Comparison of ENCODE assay signal across 13 cellular contexts in the genomic region with DNA sequence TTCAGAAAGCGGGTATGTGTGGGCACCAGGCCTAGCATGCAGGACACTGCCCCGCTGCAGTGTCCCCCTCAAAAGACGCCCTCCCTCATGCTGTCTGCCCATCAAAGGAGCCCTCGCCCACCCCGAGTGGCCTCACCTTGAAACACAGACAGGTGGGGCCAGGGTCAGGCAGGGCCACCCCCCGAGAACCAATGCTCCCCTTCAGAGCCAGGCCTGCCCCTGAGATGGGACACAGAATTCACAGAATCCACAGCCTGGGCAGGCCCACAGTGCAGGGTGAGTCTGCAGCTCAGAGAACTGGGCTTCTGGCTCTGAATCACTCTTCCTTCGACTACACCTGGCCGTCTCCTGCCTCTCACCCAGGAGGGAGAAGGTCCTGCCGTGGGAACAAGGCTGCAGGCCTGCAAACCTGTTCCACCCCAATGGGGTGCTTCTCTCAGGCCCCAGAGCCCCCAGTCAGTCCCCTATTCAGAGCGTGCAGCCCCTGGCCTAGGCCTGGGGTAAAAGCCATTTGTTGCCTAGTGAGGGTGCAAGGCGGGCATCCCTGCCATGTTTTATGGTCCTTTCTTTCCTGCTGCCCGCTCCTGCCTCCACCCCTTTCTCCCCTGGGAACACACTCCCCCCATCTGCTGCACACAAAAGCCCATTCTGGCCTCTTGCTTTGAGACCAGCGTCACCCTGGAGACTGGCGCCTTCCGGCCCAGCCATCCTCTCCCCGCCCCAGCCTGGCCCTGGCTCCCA. TPM values are rescaled to one million over a fixed set of nuclear protein-coding genes. Genes with fewer than 3 reads are reported as not detected.
DNase-seq lines count a peak whose midpoint lies in the region; ATAC-seq, FAIRE-seq and TF ChIP-seq lines count a peak whose summit lies in the region.
"Had no signal": no experiment of that assay in that cellular context is flagged by ENCODE, and none has a peak within 500 bp of the region (broad histone marks: within the 10 kb centered on the region; RNA-seq: fewer than 3 reads in every experiment).

No MANE protein-coding gene starts in this region.

- no peaks in the 10 kb centered on the region for H3K9me3 Mint-ChIP-seq in activated CD4-positive, alpha-beta T cell treated with anti-CD3 and anti-CD28 coated beads for 36 hours (ENCODE audit: low read depth)
- H3K9me3 Mint-ChIP-seq in activated CD4-positive, alpha-beta T cell treated with anti-CD3 and anti-CD28 coated beads, Interleukin-2, amount 10 ng/mL, durations not matched to agents 7 days and 5 days, result no peaks in the 10 kb centered on the region

- POLR2A ChIA-PET in activated CD4-positive, alpha-beta T cell treated with anti-CD3 and anti-CD28 coated beads for 36 hours (lab: Charles Lee), result interaction anchor here (1.4 kb wide), 1 partner anchor 28 kb away, joined by 6 read pairs; no protein-coding TSS in a partner anchor
- POLR2A ChIA-PET in activated CD4-positive, alpha-beta T cell treated with anti-CD3 and anti-CD28 coated beads, Interleukin-2, amount 10 ng/mL, durations not matched to agents 7 days and 5 days (lab: Charles Lee), result no interaction called here
- POLR2A ChIA-PET in RWPE1 (lab: Yijun Ruan, JAX; ENCODE audit: low non-redundant PET), result no interaction called here

- no peaks in the 10 kb centered on the region for H3K9me3 ChIP-seq in spleen
- H3K9me3 ChIP-seq: ovary had no signal

- H3K27ac ChIP-seq in RWPE1 (peak overlapping the region; percentile 90), spleen (no peak overlapping the region)
- H3K27ac ChIP-seq: ovary had no signal

- H3K36me3 Mint-ChIP-seq in activated CD4-positive, alpha-beta T cell treated with anti-CD3 and anti-CD28 coated beads for 36 hours (ENCODE audit: low read depth), result no peaks in the 10 kb centered on the region
- H3K36me3 Mint-ChIP-seq in activated CD4-positive, alpha-beta T cell treated with anti-CD3 and anti-CD28 coated beads, Interleukin-2, amount 10 ng/mL, durations not matched to agents 7 days and 5 days (ENCODE audit: low read depth), result no peaks in the 10 kb centered on the region

- no peak for TF ChIP-seq POLR2A in spleen (IDR thresholded peaks at IDR 0.05)

- 80 to 89% (median 83%) methylated on average over 14 to 16 of the region's 16 CpGs for WGBS in spleen, 5 donors

- intact Hi-C loops in activated CD4-positive, alpha-beta T cell treated with anti-CD3 and anti-CD28 coated beads for 36 hours (cut with DNase I, micrococcal nuclease), result loop anchor here in 1 of 2 experiments (2.0 to 10.0 kb wide), 3 partner anchors 455 to 645 kb away; a partner anchor contains a TSS
- intact Hi-C loops in spleen (cut with DNase I; ENCODE audit: low total_unique reads), result no loop called here

- no peak for ATAC-seq in activated CD4-positive, alpha-beta T cell treated with anti-CD3 and anti-CD28 coated beads for 36 hours
- ATAC-seq in HG03521 (IDR thresholded peaks at IDR 0.05; ENCODE audit: unreplicated experiment), result no peak
- ATAC-seq in GM21737 (IDR thresholded peaks at IDR 0.05; ENCODE audit: unreplicated experiment), result no peak

- peaks cover 20% of the 10 kb centered on the region for H3K4me1 Mint-ChIP-seq in activated CD4-positive, alpha-beta T cell treated with anti-CD3 and anti-CD28 coated beads for 36 hours
- peaks cover 17% of the 10 kb centered on the region for H3K4me1 Mint-ChIP-seq in activated CD4-positive, alpha-beta T cell treated with anti-CD3 and anti-CD28 coated beads, Interleukin-2, amount 10 ng/mL, durations not matched to agents 7 days and 5 days

- H3K4me3 Mint-ChIP-seq in activated CD4-positive, alpha-beta T cell treated with anti-CD3 and anti-CD28 coated beads for 36 hours, result no peak overlapping the region
- H3K4me3 Mint-ChIP-seq in activated CD4-positive, alpha-beta T cell treated with anti-CD3 and anti-CD28 coated beads, Interleukin-2, amount 10 ng/mL, durations not matched to agents 7 days and 5 days, result no peak overlapping the region

- no peaks in the 10 kb centered on the region for H3K27me3 Mint-ChIP-seq in activated CD4-positive, alpha-beta T cell treated with anti-CD3 and anti-CD28 coated beads for 36 hours
- peaks cover 6% of the 10 kb centered on the region for H3K27me3 Mint-ChIP-seq in activated CD4-positive, alpha-beta T cell treated with anti-CD3 and anti-CD28 coated beads, Interleukin-2, amount 10 ng/mL, durations not matched to agents 7 days and 5 days

- FAIRE-seq in frontal cortex (lab: Jason Lieb, UNC), result no peak

- peak overlapping the region; percentile 55 for H3K27ac Mint-ChIP-seq in activated CD4-positive, alpha-beta T cell treated with anti-CD3 and anti-CD28 coated beads for 36 hours
- H3K27ac Mint-ChIP-seq in activated CD4-positive, alpha-beta T cell treated with anti-CD3 and anti-CD28 coated beads, Interleukin-2, amount 10 ng/mL, durations not matched to agents 7 days and 5 days, result no peak overlapping the region

- H3K36me3 ChIP-seq in spleen, result no peaks in the 10 kb centered on the region
- H3K36me3 ChIP-seq: ovary had no signal

- H3K27me3 ChIP-seq in spleen (replicated peaks in 1 of 7), result peaks cover 0 to 17% (median 0%) of the 10 kb centered on the region in 7 donors
- H3K27me3 ChIP-seq: ovary had no signal

- CTCF ChIA-PET in activated CD4-positive, alpha-beta T cell treated with anti-CD3 and anti-CD28 coated beads for 36 hours (lab: Charles Lee), result interaction anchor here (1.8 kb wide), 2 partner anchors 28 to 55 kb away, joined by 4 to 15 read pairs; no protein-coding TSS in a partner anchor
- CTCF ChIA-PET in activated CD4-positive, alpha-beta T cell treated with anti-CD3 and anti-CD28 coated beads, Interleukin-2, amount 10 ng/mL, durations not matched to agents 7 days and 5 days (lab: Charles Lee), result interaction anchor here (0.5 to 1.0 kb wide), 2 partner anchors 23 to 28 kb away, joined by 3 to 12 read pairs; no protein-coding TSS in a partner anchor
- CTCF ChIA-PET in RWPE1 (lab: Yijun Ruan, JAX), result interaction anchor here (0.6 kb wide), 1 partner anchor 48 kb away, joined by 5 read pairs; no protein-coding TSS in a partner anchor

- TF ChIP-seq CTCF in RWPE1 (conservative IDR thresholded peaks at IDR 0.05; ENCODE audit: low read depth) (no peak), spleen (IDR thresholded peaks at IDR 0.05 in 8 of 11, conservative IDR thresholded peaks at IDR 0.05 in 3 of 11) (no peak)

- DNase-seq in activated CD4-positive, alpha-beta T cell treated with anti-CD3 and anti-CD28 coated beads for 36 hours, result no peak
- DNase-seq in activated CD4-positive, alpha-beta T cell treated with anti-CD3 and anti-CD28 coated beads, Interleukin-2, amount 10 ng/mL, durations not matched to agents 7 days and 5 days, result no peak
- DNase-seq in RWPE1 (ENCODE audit: low spot score) (no peak), frontal cortex (ENCODE audit: low spot score in 2 of 2) (peak; percentile 54 to 67), spleen (peak; percentile 56), GM03348 (ENCODE audit: low spot score) (no peak)
- DNase-seq: Karpas-422, NCI-H2171, ovary had no signal

- H3K4me1 ChIP-seq in spleen, result peaks cover 0 to 15% (median 4%) of the 10 kb centered on the region in 6 donors

- H3K4me3 ChIP-seq in spleen, result no peak overlapping the region
- H3K4me3 ChIP-seq: GM12878, lung, ovary had no signal

RNA-seq across cellular contexts. Expression of a gene that starts 11.3 kb away (rescaled TPM):
- 1 to 10 TPM; 1.2 to 1.9 TPM for total RNA-seq in activated CD4-positive, alpha-beta T cell treated with anti-CD3 and anti-CD28 coated beads for 36 hours
- total RNA-seq in activated CD4-positive, alpha-beta T cell treated with anti-CD3 and anti-CD28 coated beads, Interleukin-2, amount 10 ng/mL, durations not matched to agents 7 days and 5 days, result under 1 TPM; 0.40 to 0.47 TPM
- total RNA-seq in frontal cortex (43.2 TPM), spleen (under 1 TPM in 5 of 7 donors, not detected in 2; 0.30 to 0.88 (median 0.43) TPM)
- polyA plus RNA-seq in spleen, result under 1 TPM; 0.19 to 0.52 (median 0.50) TPM

Comparison
In these comparisons a context has a peak if more than half of its experiments do, and no peak if none do; other contexts are left out.
1. DNase-seq: peak in frontal cortex (2 of 2) and spleen (single experiment); none in activated CD4-positive, alpha-beta T cell treated with anti-CD3 and anti-CD28 coated beads for 36 hours (single experiment), activated CD4-positive, alpha-beta T cell treated with anti-CD3 and anti-CD28 coated beads, Interleukin-2, amount 10 ng/mL, durations not matched to agents 7 days and 5 days (single experiment), RWPE1 (single experiment) and GM03348 (single experiment).
2. RNA of a gene that starts 11.3 kb away (total RNA-seq): 43.2 TPM in frontal cortex (single experiment); 1.2 to 1.9 TPM in activated CD4-positive, alpha-beta T cell treated with anti-CD3 and anti-CD28 coated beads for 36 hours, 0.40 to 0.47 TPM in activated CD4-positive, alpha-beta T cell treated with anti-CD3 and anti-CD28 coated beads, Interleukin-2, amount 10 ng/mL, durations not matched to agents 7 days and 5 days and 0.30 to 0.88 TPM in spleen; every median in the first group is over 10 times any median in the second.